14 cellular contexts compared by ENCODE assay signal in genomic region chr1:158115126-158115525, GRCh38.
A peak's percentile ranks its signal among the peaks of the same experiment; 100 is the strongest.
DNase-seq lines count a peak whose midpoint lies in the region; ATAC-seq and TF ChIP-seq lines count a peak whose summit lies in the region.
"Had no signal": no experiment of that assay in that cellular context is flagged by ENCODE, and none has a peak within 500 bp of the region (broad histone marks: within the 10 kb centered on the region; RNA-seq: fewer than 3 reads in every experiment).

No MANE protein-coding gene starts in this region.

- no peak for TF ChIP-seq POLR2A in esophagus muscularis mucosa (IDR thresholded peaks at IDR 0.05; ENCODE audit: low read depth)

- no peak for TF ChIP-seq EP300 in esophagus muscularis mucosa (IDR thresholded peaks at IDR 0.05)

- DNase-seq in GM13976 (ENCODE audit: low spot score) = peak; percentile 60
- peak; percentile 52 for DNase-seq in OCI-LY7 (ENCODE audit: low spot score)
- DNase-seq in Kasumi-1 (lab: John Stamatoyannopoulos, UW) = no peak
- no peak for DNase-seq in esophagus muscularis mucosa (ENCODE audit: extremely low spot score)
- no peak for DNase-seq in activated CD8-positive, alpha-beta memory T cell treated with anti-CD3 and anti-CD28 coated beads, Interleukin-2, amount 50 U/mL, for 48 hours
- DNase-seq in NCI-H2107 (lab: John Stamatoyannopoulos, UW) = no peak
- DNase-seq: cortex of kidney, DMS153, NCI-H2081, PC-3, T-helper 9 cell, tibial artery had no signal

- no peak overlapping the region for H2AFZ ChIP-seq in OCI-LY7 (ENCODE audit: low read length)

- H3K27ac ChIP-seq in OCI-LY7 (ENCODE audit: low read depth, low read length, poor library complexity, severe bottlenecking) (no peak overlapping the region), esophagus muscularis mucosa (replicated peaks in 1 of 4) (no peak overlapping the region)
- H3K27ac ChIP-seq: tibial artery had no signal

- BruUV-seq in OCI-LY7 (replicated peaks; lab: Mats Ljungman, UMichigan) = no TSS peak

- POLR2A ChIA-PET in OCI-LY7 (lab: Charles Lee) = no interaction called here

- intact Hi-C loops in OCI-LY7 (cut with micrococcal nuclease; ENCODE audit: unreplicated experiment) (no loop called here), esophagus muscularis mucosa (cut with DNase I) (no loop called here)

- CTCF ChIA-PET in OCI-LY7 (lab: Charles Lee; ENCODE audit: unreplicated experiment) = no interaction called here

- H3K4me3 ChIP-seq in OCI-LY7 (ENCODE audit: low read depth, low read length, poor library complexity, severe bottlenecking) (no peak overlapping the region), esophagus muscularis mucosa (no peak overlapping the region)
- H3K4me3 ChIP-seq: tibial artery had no signal

- H3K4me1 ChIP-seq in OCI-LY7 (ENCODE audit: insufficient read depth, low read length, poor library complexity, severe bottlenecking) (peaks cover 30% of the 10 kb centered on the region), esophagus muscularis mucosa (peaks cover 11 to 26% (median 24%) of the 10 kb centered on the region in 4 donors)

- WGBS in esophagus muscularis mucosa = 97% methylated on average over 4 of the region's 4 CpGs

- peaks cover 0 to 55% (median 2%) of the 10 kb centered on the region in 4 donors for H3K27me3 ChIP-seq in esophagus muscularis mucosa

- no peaks in the 10 kb centered on the region for H3K9me3 ChIP-seq in OCI-LY7 (ENCODE audit: low read length)
- no peaks in the 10 kb centered on the region for H3K9me3 ChIP-seq in esophagus muscularis mucosa
- H3K9me3 ChIP-seq: tibial artery had no signal

- H3K36me3 ChIP-seq in OCI-LY7 (ENCODE audit: insufficient read depth, low read length) = no peaks in the 10 kb centered on the region
- no peaks in the 10 kb centered on the region for H3K36me3 ChIP-seq in esophagus muscularis mucosa
- H3K36me3 ChIP-seq: tibial artery had no signal

- no peaks in the 10 kb centered on the region for H4K20me1 ChIP-seq in OCI-LY7 (ENCODE audit: insufficient read depth, low read length)

- ATAC-seq in GM19452 (IDR thresholded peaks at IDR 0.05; ENCODE audit: unreplicated experiment) = peak; percentile 77
- ATAC-seq in HG02938 (IDR thresholded peaks at IDR 0.05; ENCODE audit: unreplicated experiment) = peak; percentile 73
- ATAC-seq: PC-3 had no signal

- no peak for TF ChIP-seq CTCF in GM13976 (IDR thresholded peaks at IDR 0.05; ENCODE audit: borderline replicate concordance, control extremely low read depth, extremely low read depth, insufficient read depth, missing control alignments)
- no peak for TF ChIP-seq CTCF in OCI-LY7 (conservative IDR thresholded peaks at IDR 0.05; ENCODE audit: low read length)
- TF ChIP-seq CTCF in esophagus muscularis mucosa (IDR thresholded peaks at IDR 0.05) = no peak

- no peaks in the 10 kb centered on the region for H3K9me2 ChIP-seq in OCI-LY7 (ENCODE audit: insufficient read depth, low read length)

- no peak overlapping the region for H3K4me2 ChIP-seq in OCI-LY7 (ENCODE audit: low read length)

- in situ Hi-C loops in GM13976 (cut with MboI; ENCODE audit: low sequenced_read_pairs, unreplicated experiment) = no loop called here

- H3K79me2 ChIP-seq in OCI-LY7 (ENCODE audit: insufficient read depth, low read depth, low read length) = no peaks in the 10 kb centered on the region

Comparison
In these comparisons a context has a peak if more than half of its experiments do, and no peak if none do; other contexts are left out.
1. DNase-seq: peak in GM13976 (single experiment) and OCI-LY7 (single experiment); none in Kasumi-1 (0 of 2), esophagus muscularis mucosa (single experiment), activated CD8-positive, alpha-beta memory T cell treated with anti-CD3 and anti-CD28 coated beads, Interleukin-2, amount 50 U/mL, for 48 hours (single experiment) and NCI-H2107 (single experiment).